21 cellular contexts compared by ENCODE assay signal in genomic region chr1:65224681-65225091, GRCh38.
"Had no signal": no experiment of that assay in that cellular context is flagged by ENCODE, and none has a peak within 500 bp of the region (broad histone marks: within the 10 kb centered on the region; RNA-seq: fewer than 3 reads in every experiment).

No MANE protein-coding gene starts in this region.

- ATAC-seq: Panc1, PC-3 had no signal

- DNase-seq: KBM-7, NCI-H1092, NCI-H1105 treated with DMSO at 0.1 percent for 48 hours, NCI-H1417 treated with DMSO at 0.1 percent for 48 hours, NCI-H146, NCI-H1694 treated with DMSO at 0.1 percent for 48 hours, NCI-H1930, NCI-H2081, NCI-H2107, NCI-H2171, NCI-H226, NCI-H446, NCI-H510A, NCI-H524 treated with DMSO at 0.1 percent for 48 hours, NCI-H69, NCI-H774, PC-3, SHP77, SK-N-SH, SW 1271 had no signal
